ENCODE assay signal across 8 cellular contexts in the genomic region with DNA sequence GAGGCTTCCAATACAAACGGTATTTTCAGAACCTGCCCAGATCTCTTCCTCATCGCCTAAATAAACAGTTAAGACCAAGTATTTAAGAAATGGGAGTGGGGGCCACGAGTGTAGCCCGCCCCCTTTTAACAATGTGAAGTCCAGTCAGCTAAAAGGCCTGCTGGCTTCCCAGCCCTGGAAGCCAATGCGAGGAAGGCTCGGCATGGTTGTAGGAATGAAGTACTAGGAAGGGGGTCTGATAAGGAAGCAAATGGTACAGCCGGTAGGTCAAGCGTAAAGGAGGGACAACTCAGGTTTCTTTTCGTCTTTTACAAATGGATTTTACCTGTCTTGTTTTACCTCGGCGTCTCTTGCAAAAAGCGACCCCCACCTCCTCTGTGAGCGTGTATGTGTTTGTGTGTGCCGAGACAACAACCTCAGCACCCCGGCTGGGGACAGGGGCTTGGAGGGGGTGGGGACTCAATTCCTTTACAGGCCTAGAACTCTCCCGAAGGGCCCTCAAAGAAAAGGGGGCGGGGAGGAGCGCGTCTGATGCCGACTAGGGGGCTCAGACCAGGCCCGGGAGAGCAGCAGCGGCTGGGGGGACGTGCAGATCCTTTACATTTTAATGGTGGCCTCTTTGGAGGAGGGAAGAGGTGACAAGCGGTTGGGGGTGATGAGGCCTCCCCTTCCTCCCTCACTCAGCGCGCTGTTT.
DNase-seq lines count a peak whose midpoint lies in the region; ATAC-seq, FAIRE-seq and TF ChIP-seq lines count a peak whose summit lies in the region.

No MANE protein-coding gene starts in this region.

- in situ Hi-C loops in K562 (cut with MboI) (no loop called here), GM13976 (cut with MboI; ENCODE audit: low sequenced_read_pairs, unreplicated experiment) (no loop called here)

- H3K4me2 ChIP-seq in K562 (ENCODE audit: insufficient read depth, low read length) = peak overlapping the region; percentile 98

- intact Hi-C loops in K562 (cut with micrococcal nuclease) = loop anchor here (5.0 kb wide), 1 partner anchor 147 kb away; the partner anchor contains the start of gene TMEM168

- peak overlapping the region; percentile 73 to 81 (median 78) for H3K27ac ChIP-seq in Peyer's patch
- peak overlapping the region; percentile 57 for H3K27ac ChIP-seq in K562 (ENCODE audit: extremely low read depth, low read depth, low read length)

- H3K9ac ChIP-seq in K562 (ENCODE audit: insufficient read depth in 1 of 2, low read depth in 2 of 2, low read length in 2 of 2) = peak overlapping the region; percentile 48 to 92

- TF ChIP-seq POLR2A in Peyer's patch (IDR thresholded peaks at IDR 0.05) (no peak), K562 (conservative IDR thresholded peaks at IDR 0.05) (no peak)

- H3K36me3 ChIP-seq in Peyer's patch (no peaks in the 10 kb centered on the region), K562 (ENCODE audit: control insufficient read depth, insufficient read depth, low read length) (no peaks in the 10 kb centered on the region; the same call in 2 of the 3 replicates)

- H3K4me3 ChIP-seq in Peyer's patch = peak overlapping the region; percentile 73 to 96 (median 80)
- peak overlapping the region; percentile 81 for H3K4me3 ChIP-seq in K562

- peaks cover 22% of the 10 kb centered on the region for H3K79me2 ChIP-seq in K562 (ENCODE audit: control insufficient read depth, insufficient read depth, low read length)

- POLR2A ChIA-PET in K562 (lab: Yijun Ruan, JAX) = interaction anchor here (0.7 to 2.2 kb wide), 11 partner anchors 8 to 489 kb away, joined by 3 to 12 read pairs (median 4); partner anchors contain the start of gene IFRD1

- peak overlapping the region; percentile 100 for H2AFZ ChIP-seq in K562 (ENCODE audit: low read depth, low read length)

- H3K4me1 ChIP-seq in Peyer's patch (peaks cover 0 to 25% (median 2%) of the 10 kb centered on the region in 4 donors), K562 (replicated peaks in 1 of 2; ENCODE audit: control insufficient read depth in 2 of 2, insufficient read depth in 2 of 2, low read length in 2 of 2) (peaks cover 3 to 7% of the 10 kb centered on the region in 2 experiments; a peak in 3 of 5 replicates)

- WGBS in K562 (ENCODE audit: insufficient coverage, low coverage, missing lambda C conversion rate) = under 1% methylated on average over 22 of the region's 26 CpGs

- TF ChIP-seq EP300 in K562 (IDR thresholded peaks at IDR 0.05; ENCODE audit: low read length) = no peak

- ATAC-seq in HG02610 (IDR thresholded peaks at IDR 0.05; ENCODE audit: unreplicated experiment) = peak; percentile 3
- ATAC-seq in K562 = peak; percentile 56
- no peak for ATAC-seq in GM21526 (IDR thresholded peaks at IDR 0.05; ENCODE audit: low FRiP score, unreplicated experiment)

- FAIRE-seq in K562 (lab: Jason Lieb, UNC) = peak; percentile 59

- no peaks in the 10 kb centered on the region for H4K20me1 ChIP-seq in K562 (replicated peaks; ENCODE audit: control insufficient read depth, insufficient read depth, low read length)

- BruUV-seq in K562 (replicated peaks; lab: Mats Ljungman, UMichigan) = TSS peak; percentile 43

- DNase-seq in EL (peak; percentile 56), Peyer's patch (peak in 2 of 3 donors; percentile 42 to 57), K562 (ENCODE audit: extremely low read depth in 1 of 4, low spot score in 3 of 4) (peak; percentile 56 to 71 (median 62)), iPS DF 4.7 (ENCODE audit: extremely low read depth, low spot score) (peak; percentile 19), renal cortical epithelial cell (ENCODE audit: low read depth) (peak; percentile 18), GM13976 (ENCODE audit: low spot score) (no peak)

- CTCF ChIA-PET in K562 (lab: Yijun Ruan, JAX; ENCODE audit: low intra/inter-chr PET ratio) = no interaction called here

- no peaks in the 10 kb centered on the region for H3K9me1 ChIP-seq in K562 (ENCODE audit: control insufficient read depth, insufficient read depth, low read length)

- no peak for TF ChIP-seq RAD21 in K562 (CRISPR knock-in tag; conservative IDR thresholded peaks at IDR 0.05 in 1 of 2, IDR thresholded peaks at IDR 0.05 in 1 of 2)

- no peaks in the 10 kb centered on the region for H3K27me3 ChIP-seq in Peyer's patch
- H3K27me3 ChIP-seq in K562 (ENCODE audit: control insufficient read depth in 2 of 2, insufficient read depth in 2 of 2, low read length in 2 of 2) = no peaks in the 10 kb centered on the region

- TF ChIP-seq CTCF in Peyer's patch (IDR thresholded peaks at IDR 0.05) (no peak), K562 (IDR thresholded peaks at IDR 0.05 in 2 of 3, conservative IDR thresholded peaks at IDR 0.05 in 1 of 3; ENCODE audit: insufficient read depth in 2 of 3, low read depth in 1 of 3, low read length in 3 of 3) (no peak), GM13976 (IDR thresholded peaks at IDR 0.05; ENCODE audit: borderline replicate concordance, control extremely low read depth, extremely low read depth, insufficient read depth, missing control alignments) (no peak)

- H3K9me3 ChIP-seq in Peyer's patch = no peaks in the 10 kb centered on the region
- H3K9me3 ChIP-seq in K562 (replicated peaks; ENCODE audit: control insufficient read depth, insufficient read depth, low read depth, low read length) = no peaks in the 10 kb centered on the region

TF ChIP-seq in K562, 482 proteins besides CTCF, POLR2A, EP300 and RAD21 (continues in another document):
- 0 out of 4 replicates have a peak, but pooled peaks of 1 of the 2 experiments have one; percentile 13 for TF ChIP-seq SIN3A (IDR thresholded peaks at IDR 0.05; ENCODE audit: borderline replicate concordance in 2 of 2, control insufficient read depth in 1 of 2, low read depth in 2 of 2, low read length in 2 of 2)
- TF ChIP-seq RBM25 (IDR thresholded peaks at IDR 0.05; ENCODE audit: low read depth, low read length, severe bottlenecking) = no peak
- no peak for TF ChIP-seq ZNF274 (IDR thresholded peaks at IDR 0.05; ENCODE audit: borderline replicate concordance, low read depth, low read length)
- TF ChIP-seq YY1 (IDR thresholded peaks at IDR 0.05; ENCODE audit: borderline replicate concordance in 1 of 3, control insufficient read depth in 1 of 3, extremely low read depth in 1 of 3, insufficient read depth in 3 of 3, insufficient read length in 1 of 3, insufficient replicate concordance in 2 of 3, low read depth in 1 of 3, low read length in 2 of 3) = peak in 2 of 3 experiments; percentile 4 to 51
- TF ChIP-seq ZBTB9 (CRISPR knock-in tag; IDR thresholded peaks at IDR 0.05) = 0 out of 2 replicates have a peak, but pooled peaks have one; percentile 33
- TF ChIP-seq ESRRB (CRISPR knock-in tag; IDR thresholded peaks at IDR 0.05; ENCODE audit: borderline replicate concordance) = no peak
- peak; percentile 90 for TF ChIP-seq ZNF12 (CRISPR knock-in tag; IDR thresholded peaks at IDR 0.05)
- no peak for TF ChIP-seq TCFL5 (CRISPR knock-in tag; conservative IDR thresholded peaks at IDR 0.05)
- no peak for TF ChIP-seq BRCA1 (IDR thresholded peaks at IDR 0.05)
- TF ChIP-seq BRCA1 (CRISPR knock-in tag; IDR thresholded peaks at IDR 0.05) = no peak
- no peak for TF ChIP-seq FIP1L1 (IDR thresholded peaks at IDR 0.05; ENCODE audit: low read depth, low read length, poor library complexity, severe bottlenecking)
- no peak for TF ChIP-seq NBN (IDR thresholded peaks at IDR 0.05; ENCODE audit: low read depth)
- TF ChIP-seq, protein P1, sequence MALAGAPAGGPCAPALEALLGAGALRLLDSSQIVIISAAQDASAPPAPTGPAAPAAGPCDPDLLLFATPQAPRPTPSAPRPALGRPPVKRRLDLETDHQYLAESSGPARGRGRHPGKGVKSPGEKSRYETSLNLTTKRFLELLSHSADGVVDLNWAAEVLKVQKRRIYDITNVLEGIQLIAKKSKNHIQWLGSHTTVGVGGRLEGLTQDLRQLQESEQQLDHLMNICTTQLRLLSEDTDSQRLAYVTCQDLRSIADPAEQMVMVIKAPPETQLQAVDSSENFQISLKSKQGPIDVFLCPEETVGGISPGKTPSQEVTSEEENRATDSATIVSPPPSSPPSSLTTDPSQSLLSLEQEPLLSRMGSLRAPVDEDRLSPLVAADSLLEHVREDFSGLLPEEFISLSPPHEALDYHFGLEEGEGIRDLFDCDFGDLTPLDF (CRISPR knock-in tag; IDR thresholded peaks at IDR 0.05) = no peak
- TF ChIP-seq PRDM10 (IDR thresholded peaks at IDR 0.05; ENCODE audit: partially characterized antibody) = peak; percentile 79
